ENCODE assay signal across 19 cellular contexts in the genomic region with DNA sequence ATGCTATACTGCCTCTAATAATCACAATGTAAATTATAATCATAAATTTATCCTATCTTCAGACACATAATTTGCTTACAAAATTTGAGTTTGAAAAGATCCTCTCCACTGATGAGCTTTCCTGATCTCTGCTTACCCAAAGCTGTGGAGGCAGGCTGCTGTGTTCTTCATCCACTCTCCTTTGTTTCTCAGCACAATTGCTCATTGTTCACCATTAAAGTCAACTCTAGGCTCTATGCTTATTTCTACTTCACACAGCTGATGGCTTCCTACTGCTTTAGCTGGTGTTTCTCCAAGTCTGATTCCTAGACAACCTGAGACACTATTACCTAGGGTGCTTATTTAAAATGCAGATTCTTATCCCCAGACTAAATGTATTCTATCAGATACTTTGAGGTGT.
DNase-seq lines count a peak whose midpoint lies in the region; ATAC-seq, FAIRE-seq and TF ChIP-seq lines count a peak whose summit lies in the region.
"Had no signal": no experiment of that assay in that cellular context is flagged by ENCODE, and none has a peak within 500 bp of the region (broad histone marks: within the 10 kb centered on the region; RNA-seq: fewer than 3 reads in every experiment).

No MANE protein-coding gene starts in this region.

- no peak for DNase-seq in GM23338 (ENCODE audit: low spot score)
- peak; percentile 56 for DNase-seq in midbrain (lab: John Stamatoyannopoulos, UW)
- peak in 13 of 49 donors; percentile 1 to 56 (median 5) for DNase-seq in substantia nigra (lab: John Stamatoyannopoulos, UW)
- DNase-seq in GM12892 (ENCODE audit: insufficient read length) = no peak
- DNase-seq in WERI-Rb-1 = no peak
- no peak for DNase-seq in SHP77 (lab: John Stamatoyannopoulos, UW)
- DNase-seq: CD4-positive, CD25-positive, alpha-beta regulatory T cell; DMS79; NCI-H1105; NCI-H1694; NCI-H2081 treated with DMSO at 0.1 percent for 48 hours; NCI-H446 treated with DMSO at 0.1 percent for 48 hours; NCI-H82; T-cell had no signal

- no peak for FAIRE-seq in GM12892 (lab: Jason Lieb, UNC)
- FAIRE-seq: A549, H1 had no signal

- no peak overlapping the region for H3K4me2 ChIP-seq in GM23338
- H3K4me2 ChIP-seq: A549 had no signal

- H3F3A ChIP-seq in GM23338 (replicated peaks; ENCODE audit: low read depth) = no peaks in the 10 kb centered on the region

- H3K27me3 Mint-ChIP-seq in GM23338 (ENCODE audit: insufficient read depth, low read depth, poor library complexity) = no peaks in the 10 kb centered on the region
- H3K27me3 Mint-ChIP-seq: CD4-positive, CD25-positive, alpha-beta regulatory T cell; IgD-negative memory B cell; T-cell had no signal

- H3K27ac ChIP-seq in GM23338 (ENCODE audit: low read depth) = no peak overlapping the region
- H3K27ac ChIP-seq in angular gyrus (ENCODE audit: low read depth, low read length) = peak overlapping the region; percentile 26
- H3K27ac ChIP-seq in substantia nigra (ENCODE audit: low read depth, low read length, poor library complexity, severe bottlenecking) = peak overlapping the region; percentile 75
- H3K27ac ChIP-seq in WERI-Rb-1 = no peak overlapping the region
- H3K27ac ChIP-seq: A549 had no signal

- H3K4me3 Mint-ChIP-seq in GM23338 = no peak overlapping the region
- H3K4me3 Mint-ChIP-seq: CD4-positive, CD25-positive, alpha-beta regulatory T cell; IgD-negative memory B cell; T-cell had no signal

- no peak overlapping the region for H2AFZ ChIP-seq in GM23338

- no peak overlapping the region for H3K27ac Mint-ChIP-seq in GM23338
- H3K27ac Mint-ChIP-seq: CD4-positive, CD25-positive, alpha-beta regulatory T cell; IgD-negative memory B cell; T-cell had no signal

- no peaks in the 10 kb centered on the region for H3K79me2 ChIP-seq in GM23338 (replicated peaks; ENCODE audit: insufficient read depth)

- no peak overlapping the region for H3K4me3 ChIP-seq in GM23338
- no peak overlapping the region for H3K4me3 ChIP-seq in WERI-Rb-1 (ENCODE audit: low read depth, low read length)
- H3K4me3 ChIP-seq: A549 had no signal

- no peak for TF ChIP-seq POLR2A in GM12892 (IDR thresholded peaks at IDR 0.05; ENCODE audit: low read depth, low read length)

- H4K20me1 ChIP-seq in GM23338 (replicated peaks; ENCODE audit: insufficient read depth) = no peaks in the 10 kb centered on the region

- no peak for TF ChIP-seq CTCF in GM23338 (conservative IDR thresholded peaks at IDR 0.05; ENCODE audit: low read depth in 2 of 2)
- TF ChIP-seq CTCF in WERI-Rb-1 (IDR thresholded peaks at IDR 0.05; ENCODE audit: low read depth, low read length) = no peak

- no peaks in the 10 kb centered on the region for H3K36me3 Mint-ChIP-seq in GM23338 (ENCODE audit: low read depth)
- H3K36me3 Mint-ChIP-seq: CD4-positive, CD25-positive, alpha-beta regulatory T cell; IgD-negative memory B cell; T-cell had no signal

- H3K9me3 ChIP-seq in WERI-Rb-1 (ENCODE audit: severe bottlenecking) = no peaks in the 10 kb centered on the region
- H3K9me3 ChIP-seq: A549 had no signal

- H3K9me2 ChIP-seq in GM23338 (ENCODE audit: insufficient read depth) = no peaks in the 10 kb centered on the region

- no peaks in the 10 kb centered on the region for H3K9me3 Mint-ChIP-seq in GM23338

- H3K36me3 ChIP-seq in GM23338 (ENCODE audit: insufficient read depth) (no peaks in the 10 kb centered on the region), WERI-Rb-1 (no peaks in the 10 kb centered on the region)

- no peaks in the 10 kb centered on the region for H3K27me3 ChIP-seq in GM23338 (ENCODE audit: insufficient read depth)
- H3K27me3 ChIP-seq in WERI-Rb-1 (ENCODE audit: insufficient read depth, low read depth, severe bottlenecking) = no peaks in the 10 kb centered on the region

- H3K4me1 ChIP-seq in GM23338 (ENCODE audit: insufficient read depth) = no peaks in the 10 kb centered on the region
- H3K4me1 ChIP-seq: A549 had no signal

- peak; percentile 54; the same call in 2 of the 3 replicates for ATAC-seq in GM23338
- ATAC-seq: A549, Panc1, T-cell had no signal

- H3K4me1 Mint-ChIP-seq in GM23338 = peaks cover 3% of the 10 kb centered on the region; the same call in 2 of the 3 replicates
- H3K4me1 Mint-ChIP-seq: CD4-positive, CD25-positive, alpha-beta regulatory T cell; IgD-negative memory B cell; T-cell had no signal

TF ChIP-seq in GM23338, 12 proteins besides CTCF, POLR2A, EP300 and RAD21 (continues in another document):
- no peak for TF ChIP-seq ZNF331 (CRISPR knock-in tag; IDR thresholded peaks at IDR 0.05; ENCODE audit: low read depth)
- TF ChIP-seq, protein P1, sequence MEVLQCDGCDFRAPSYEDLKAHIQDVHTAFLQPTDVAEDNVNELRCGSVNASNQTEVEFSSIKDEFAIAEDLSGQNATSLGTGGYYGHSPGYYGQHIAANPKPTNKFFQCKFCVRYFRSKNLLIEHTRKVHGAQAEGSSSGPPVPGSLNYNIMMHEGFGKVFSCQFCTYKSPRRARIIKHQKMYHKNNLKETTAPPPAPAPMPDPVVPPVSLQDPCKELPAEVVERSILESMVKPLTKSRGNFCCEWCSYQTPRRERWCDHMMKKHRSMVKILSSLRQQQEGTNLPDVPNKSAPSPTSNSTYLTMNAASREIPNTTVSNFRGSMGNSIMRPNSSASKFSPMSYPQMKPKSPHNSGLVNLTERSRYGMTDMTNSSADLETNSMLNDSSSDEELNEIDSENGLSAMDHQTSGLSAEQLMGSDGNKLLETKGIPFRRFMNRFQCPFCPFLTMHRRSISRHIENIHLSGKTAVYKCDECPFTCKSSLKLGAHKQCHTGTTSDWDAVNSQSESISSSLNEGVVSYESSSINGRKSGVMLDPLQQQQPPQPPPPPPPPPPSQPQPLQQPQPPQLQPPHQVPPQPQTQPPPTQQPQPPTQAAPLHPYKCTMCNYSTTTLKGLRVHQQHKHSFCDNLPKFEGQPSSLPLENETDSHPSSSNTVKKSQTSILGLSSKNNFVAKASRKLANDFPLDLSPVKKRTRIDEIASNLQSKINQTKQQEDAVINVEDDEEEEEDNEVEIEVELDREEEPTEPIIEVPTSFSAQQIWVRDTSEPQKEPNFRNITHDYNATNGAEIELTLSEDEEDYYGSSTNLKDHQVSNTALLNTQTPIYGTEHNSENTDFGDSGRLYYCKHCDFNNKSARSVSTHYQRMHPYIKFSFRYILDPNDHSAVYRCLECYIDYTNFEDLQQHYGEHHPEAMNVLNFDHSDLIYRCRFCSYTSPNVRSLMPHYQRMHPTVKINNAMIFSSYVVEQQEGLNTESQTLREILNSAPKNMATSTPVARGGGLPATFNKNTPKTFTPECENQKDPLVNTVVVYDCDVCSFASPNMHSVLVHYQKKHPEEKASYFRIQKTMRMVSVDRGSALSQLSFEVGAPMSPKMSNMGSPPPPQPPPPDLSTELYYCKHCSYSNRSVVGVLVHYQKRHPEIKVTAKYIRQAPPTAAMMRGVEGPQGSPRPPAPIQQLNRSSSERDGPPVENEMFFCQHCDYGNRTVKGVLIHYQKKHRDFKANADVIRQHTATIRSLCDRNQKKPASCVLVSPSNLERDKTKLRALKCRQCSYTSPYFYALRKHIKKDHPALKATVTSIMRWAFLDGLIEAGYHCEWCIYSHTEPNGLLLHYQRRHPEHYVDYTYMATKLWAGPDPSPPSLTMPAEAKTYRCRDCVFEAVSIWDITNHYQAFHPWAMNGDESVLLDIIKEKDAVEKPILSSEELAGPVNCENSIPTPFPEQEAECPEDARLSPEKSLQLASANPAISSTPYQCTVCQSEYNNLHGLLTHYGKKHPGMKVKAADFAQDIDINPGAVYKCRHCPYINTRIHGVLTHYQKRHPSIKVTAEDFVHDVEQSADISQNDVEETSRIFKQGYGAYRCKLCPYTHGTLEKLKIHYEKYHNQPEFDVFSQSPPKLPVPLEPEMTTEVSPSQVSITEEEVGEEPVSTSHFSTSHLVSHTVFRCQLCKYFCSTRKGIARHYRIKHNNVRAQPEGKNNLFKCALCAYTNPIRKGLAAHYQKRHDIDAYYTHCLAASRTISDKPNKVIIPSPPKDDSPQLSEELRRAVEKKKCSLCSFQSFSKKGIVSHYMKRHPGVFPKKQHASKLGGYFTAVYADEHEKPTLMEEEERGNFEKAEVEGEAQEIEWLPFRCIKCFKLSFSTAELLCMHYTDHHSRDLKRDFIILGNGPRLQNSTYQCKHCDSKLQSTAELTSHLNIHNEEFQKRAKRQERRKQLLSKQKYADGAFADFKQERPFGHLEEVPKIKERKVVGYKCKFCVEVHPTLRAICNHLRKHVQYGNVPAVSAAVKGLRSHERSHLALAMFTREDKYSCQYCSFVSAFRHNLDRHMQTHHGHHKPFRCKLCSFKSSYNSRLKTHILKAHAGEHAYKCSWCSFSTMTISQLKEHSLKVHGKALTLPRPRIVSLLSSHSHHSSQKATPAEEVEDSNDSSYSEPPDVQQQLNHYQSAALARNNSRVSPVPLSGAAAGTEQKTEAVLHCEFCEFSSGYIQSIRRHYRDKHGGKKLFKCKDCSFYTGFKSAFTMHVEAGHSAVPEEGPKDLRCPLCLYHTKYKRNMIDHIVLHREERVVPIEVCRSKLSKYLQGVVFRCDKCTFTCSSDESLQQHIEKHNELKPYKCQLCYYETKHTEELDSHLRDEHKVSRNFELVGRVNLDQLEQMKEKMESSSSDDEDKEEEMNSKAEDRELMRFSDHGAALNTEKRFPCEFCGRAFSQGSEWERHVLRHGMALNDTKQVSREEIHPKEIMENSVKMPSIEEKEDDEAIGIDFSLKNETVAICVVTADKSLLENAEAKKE (CRISPR knock-in tag; IDR thresholded peaks at IDR 0.05) = no peak
- TF ChIP-seq, protein P2, sequence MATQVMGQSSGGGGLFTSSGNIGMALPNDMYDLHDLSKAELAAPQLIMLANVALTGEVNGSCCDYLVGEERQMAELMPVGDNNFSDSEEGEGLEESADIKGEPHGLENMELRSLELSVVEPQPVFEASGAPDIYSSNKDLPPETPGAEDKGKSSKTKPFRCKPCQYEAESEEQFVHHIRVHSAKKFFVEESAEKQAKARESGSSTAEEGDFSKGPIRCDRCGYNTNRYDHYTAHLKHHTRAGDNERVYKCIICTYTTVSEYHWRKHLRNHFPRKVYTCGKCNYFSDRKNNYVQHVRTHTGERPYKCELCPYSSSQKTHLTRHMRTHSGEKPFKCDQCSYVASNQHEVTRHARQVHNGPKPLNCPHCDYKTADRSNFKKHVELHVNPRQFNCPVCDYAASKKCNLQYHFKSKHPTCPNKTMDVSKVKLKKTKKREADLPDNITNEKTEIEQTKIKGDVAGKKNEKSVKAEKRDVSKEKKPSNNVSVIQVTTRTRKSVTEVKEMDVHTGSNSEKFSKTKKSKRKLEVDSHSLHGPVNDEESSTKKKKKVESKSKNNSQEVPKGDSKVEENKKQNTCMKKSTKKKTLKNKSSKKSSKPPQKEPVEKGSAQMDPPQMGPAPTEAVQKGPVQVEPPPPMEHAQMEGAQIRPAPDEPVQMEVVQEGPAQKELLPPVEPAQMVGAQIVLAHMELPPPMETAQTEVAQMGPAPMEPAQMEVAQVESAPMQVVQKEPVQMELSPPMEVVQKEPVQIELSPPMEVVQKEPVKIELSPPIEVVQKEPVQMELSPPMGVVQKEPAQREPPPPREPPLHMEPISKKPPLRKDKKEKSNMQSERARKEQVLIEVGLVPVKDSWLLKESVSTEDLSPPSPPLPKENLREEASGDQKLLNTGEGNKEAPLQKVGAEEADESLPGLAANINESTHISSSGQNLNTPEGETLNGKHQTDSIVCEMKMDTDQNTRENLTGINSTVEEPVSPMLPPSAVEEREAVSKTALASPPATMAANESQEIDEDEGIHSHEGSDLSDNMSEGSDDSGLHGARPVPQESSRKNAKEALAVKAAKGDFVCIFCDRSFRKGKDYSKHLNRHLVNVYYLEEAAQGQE (IDR thresholded peaks at IDR 0.05; ENCODE audit: unreplicated experiment) = no peak

Comparison
In these comparisons a context has a peak if more than half of its experiments do, and no peak if none do; other contexts are left out.
1. H3K27ac ChIP-seq: peak in angular gyrus (single experiment) and substantia nigra (single experiment); none in GM23338 (single experiment) and WERI-Rb-1 (single experiment).